ENCODE assay signal across 15 cellular contexts in genomic region chr12:3607821-3608220, GRCh38.
A peak's percentile ranks its signal among the peaks of the same experiment; 100 is the strongest.
DNase-seq lines count a peak whose midpoint lies in the region; ATAC-seq, FAIRE-seq and TF ChIP-seq lines count a peak whose summit lies in the region.
"Had no signal": no experiment of that assay in that cellular context is flagged by ENCODE, and none has a peak within 500 bp of the region (broad histone marks: within the 10 kb centered on the region; RNA-seq: fewer than 3 reads in every experiment).

No MANE protein-coding gene starts in this region.

- no peak for TF ChIP-seq POLR2A in HepG2 (IDR thresholded peaks at IDR 0.05; ENCODE audit: insufficient read depth in 1 of 2, low read depth in 2 of 2, low read length in 2 of 2)

- no peak for TF ChIP-seq EP300 in HepG2 (IDR thresholded peaks at IDR 0.05; ENCODE audit: low read depth in 2 of 2, low read length in 2 of 2)
- TF ChIP-seq EP300 in HepG2 (CRISPR knock-in tag; IDR thresholded peaks at IDR 0.05; ENCODE audit: borderline replicate concordance), result no peak

- H3K4me2 ChIP-seq in BLaER1 treated with 17β-estradiol and CSF1 and Interleukin-3, amounts not matched to agents 10 nM and 100 nM, result peak overlapping the region; percentile 40 to 91 (median 84)
- H3K4me2 ChIP-seq in HepG2 (ENCODE audit: low read depth, low read length), result no peak overlapping the region

- no peak overlapping the region for H2AFZ ChIP-seq in HepG2 (ENCODE audit: low read length)

- TF ChIP-seq CTCF in mucosa of descending colon (IDR thresholded peaks at IDR 0.05) (no peak), HepG2 (CRISPR knock-in tag; IDR thresholded peaks at IDR 0.05) (no peak)

- intact Hi-C loops in mucosa of descending colon (cut with DNase I, micrococcal nuclease) (no loop called here), posterior vena cava (cut with DNase I) (no loop called here), HepG2 (cut with micrococcal nuclease; ENCODE audit: unreplicated experiment) (no loop called here)

- POLR2A ChIA-PET in HepG2 (lab: Yijun Ruan, JAX), result no interaction called here

- no peaks in the 10 kb centered on the region for H3K79me2 ChIP-seq in HepG2 (ENCODE audit: insufficient read depth, low read length)

- H3K27ac ChIP-seq in BLaER1 treated with 17β-estradiol and CSF1 and Interleukin-3, amounts not matched to agents 10 nM and 100 nM, result peak overlapping the region in 9 of 11 experiments; percentile 12 to 83 (median 67); a peak in 17 of 22 replicates
- H3K27ac ChIP-seq in HepG2 (ENCODE audit: extremely low read length, insufficient read depth, low read length), result no peak overlapping the region

- ATAC-seq in mucosa of descending colon (peak; percentile 10), GM21528 (IDR thresholded peaks at IDR 0.05; ENCODE audit: low FRiP score, unreplicated experiment) (no peak), HepG2 (no peak)
- ATAC-seq: GM12878 had no signal

- BruUV-seq in HepG2 (replicated peaks; lab: Mats Ljungman, UMichigan), result no TSS peak

- H4K20me1 ChIP-seq in BLaER1 treated with 17β-estradiol and CSF1 and Interleukin-3, amounts not matched to agents 10 nM and 100 nM, result peaks cover 0 to 21% (median 0%) of the 10 kb centered on the region in 11 experiments; a peak in 2 of 22 replicates
- H4K20me1 ChIP-seq in HepG2 (ENCODE audit: insufficient read depth, low read length), result no peaks in the 10 kb centered on the region

- H3K27me3 ChIP-seq in BLaER1 treated with 17β-estradiol and CSF1 and Interleukin-3, amounts not matched to agents 10 nM and 100 nM, result no peaks in the 10 kb centered on the region
- H3K27me3 ChIP-seq in H7 (ENCODE audit: control insufficient read depth, insufficient read depth, low read length) (peaks cover 4% of the 10 kb centered on the region), HepG2 (ENCODE audit: control insufficient read depth in 1 of 2, insufficient read depth in 2 of 2, low read length in 2 of 2) (peaks cover 2 to 43% of the 10 kb centered on the region in 2 experiments; a peak in 4 of 5 replicates)

- H3K9me3 ChIP-seq in BLaER1 treated with 17β-estradiol and CSF1 and Interleukin-3, amounts not matched to agents 10 nM and 100 nM (replicated peaks in 1 of 11), result peaks cover 13 to 38% (median 29%) of the 10 kb centered on the region in 11 experiments
- no peaks in the 10 kb centered on the region for H3K9me3 ChIP-seq in mucosa of descending colon
- no peaks in the 10 kb centered on the region for H3K9me3 ChIP-seq in HepG2 (ENCODE audit: low read length)
- H3K9me3 ChIP-seq: BE2C had no signal

- 20% methylated on average over 4 of the region's 4 CpGs for WGBS in HepG2 (ENCODE audit: low lambda C conversion rate)

- in situ Hi-C loops in HepG2 (cut with HindIII; ENCODE audit: extremely low pct_ligation_motif_present, low pct_unique_long_range_greater_than_20kb), result no loop called here

- peaks cover 10 to 48% (median 33%) of the 10 kb centered on the region in 11 experiments for H3K36me3 ChIP-seq in BLaER1 treated with 17β-estradiol and CSF1 and Interleukin-3, amounts not matched to agents 10 nM and 100 nM
- H3K36me3 ChIP-seq in mucosa of descending colon (ENCODE audit: low read depth) (no peaks in the 10 kb centered on the region), H7 (replicated peaks; ENCODE audit: control insufficient read depth, insufficient read depth, low read length) (no peaks in the 10 kb centered on the region), HepG2 (replicated peaks in 1 of 2; ENCODE audit: control insufficient read depth in 1 of 2, insufficient read depth in 2 of 2, low read length in 2 of 2) (no peaks in the 10 kb centered on the region)
- H3K36me3 ChIP-seq: BE2C had no signal

- CTCF ChIA-PET in HepG2 (lab: Yijun Ruan, JAX; ENCODE audit: low intra/inter-chr PET ratio, low total read pairs), result no interaction called here

- FAIRE-seq in HepG2 (lab: Jason Lieb, UNC), result no peak
- FAIRE-seq: A204.1, GM12878 had no signal

- peak overlapping the region in 6 of 11 experiments; percentile 30 to 61 (median 44); a peak in 8 of 22 replicates for H3K9ac ChIP-seq in BLaER1 treated with 17β-estradiol and CSF1 and Interleukin-3, amounts not matched to agents 10 nM and 100 nM
- no peak overlapping the region for H3K9ac ChIP-seq in HepG2 (ENCODE audit: insufficient read depth, low read depth, low read length)

- DNase-seq in mucosa of descending colon, result no peak
- peak; percentile 4 for DNase-seq in posterior vena cava (ENCODE audit: low spot score)
- no peak for DNase-seq in H7
- DNase-seq in HepG2 (ENCODE audit: low spot score), result no peak
- DNase-seq: ACHN; BE2C; Calu3; CD4-positive, alpha-beta memory T cell; DMS53; EL; HCEC 1CT had no signal

- TF ChIP-seq RAD21 in HepG2 (CRISPR knock-in tag; IDR thresholded peaks at IDR 0.05), result no peak

- peaks cover 48 to 66% (median 61%) of the 10 kb centered on the region in 10 experiments for H3K4me1 ChIP-seq in BLaER1 treated with 17β-estradiol and CSF1 and Interleukin-3, amounts not matched to agents 10 nM and 100 nM
- H3K4me1 ChIP-seq in mucosa of descending colon (ENCODE audit: low read depth) (no peaks in the 10 kb centered on the region), HepG2 (ENCODE audit: insufficient read depth, low read length) (no peaks in the 10 kb centered on the region)
- H3K4me1 ChIP-seq: BE2C had no signal

- H3K4me3 ChIP-seq in BLaER1 treated with 17β-estradiol and CSF1 and Interleukin-3, amounts not matched to agents 10 nM and 100 nM, result peak overlapping the region in 1 of 10 experiments; percentile 13; a peak in 1 of 20 replicates
- H3K4me3 ChIP-seq in mucosa of descending colon (no peak overlapping the region), H7 (ENCODE audit: insufficient read depth, low read depth, low read length) (no peak overlapping the region), HepG2 (replicated peaks in 1 of 3; ENCODE audit: insufficient read depth in 1 of 3, low read depth in 2 of 3, low read length in 3 of 3) (no peak overlapping the region)
- H3K4me3 ChIP-seq: GM12878 had no signal

TF ChIP-seq in HepG2, 621 proteins besides CTCF, POLR2A, EP300 and RAD21:
- TF ChIP-seq ZNF580 (CRISPR knock-in tag; IDR thresholded peaks at IDR 0.05; ENCODE audit: borderline replicate concordance, low read depth), result no peak
